In genomic region chr11:34819740-34820482, GRCh38 we compare ENCODE assay signal across 18 cellular contexts.
"Had no signal": no experiment of that assay in that cellular context is flagged by ENCODE, and none has a peak within 500 bp of the region (broad histone marks: within the 10 kb centered on the region; RNA-seq: fewer than 3 reads in every experiment).

No MANE protein-coding gene starts in this region.

- DNase-seq: activated effector memory CD4-positive, alpha-beta T cell treated with anti-CD3 and anti-CD28 coated beads, Interleukin-2, amount 50 U/mL, for 16 hours; activated T-cell treated with anti-CD3 and anti-CD28 coated beads for 4 hours; anterior cingulate cortex; cerebellar nuclear complex; effector CD8-positive, alpha-beta T cell; gastrocnemius medialis; heart left ventricle; left colon; lower lobe of right lung; right cardiac atrium; small intestine; stomach; upper lobe of right lung had no signal

- H3K9me3 ChIP-seq: gastrocnemius medialis, heart left ventricle, lower lobe of right lung, prostate gland, stomach, thoracic aorta, upper lobe of right lung had no signal

- H3K4me1 ChIP-seq: gastrocnemius medialis, lower lobe of right lung, upper lobe of right lung had no signal

- FAIRE-seq: small intestine had no signal

- H3K27me3 ChIP-seq: gastrocnemius medialis, heart left ventricle, stomach, upper lobe of right lung had no signal

- H3K36me3 ChIP-seq: gastrocnemius medialis, heart left ventricle, lower lobe of right lung, prostate gland, stomach, thoracic aorta, upper lobe of right lung had no signal

- H3K27ac Mint-ChIP-seq: activated naive CD4-positive, alpha-beta T cell treated with anti-CD3 and anti-CD28 coated beads, Interleukin-2, amount 50 U/mL, for 24 hours had no signal

- H3K4me3 ChIP-seq: gastrocnemius medialis, heart left ventricle, lower lobe of right lung, prostate gland, stomach, thoracic aorta, upper lobe of right lung had no signal

- H3K27ac ChIP-seq: gastrocnemius medialis, heart left ventricle, lower lobe of right lung, prostate gland, stomach, thoracic aorta, upper lobe of right lung had no signal

- ATAC-seq: activated CD4-positive, CD25-positive, alpha-beta regulatory T cell treated with anti-CD3 and anti-CD28 coated beads, Interleukin-2, amount 50 U/mL, for 24 hours; gastrocnemius medialis; heart left ventricle; left colon; lower lobe of right lung; right cardiac atrium; upper lobe of right lung had no signal

- H3K4me3 Mint-ChIP-seq: activated naive CD4-positive, alpha-beta T cell treated with anti-CD3 and anti-CD28 coated beads, Interleukin-2, amount 50 U/mL, for 24 hours; neural crest cell had no signal

- H3K36me3 Mint-ChIP-seq: activated naive CD4-positive, alpha-beta T cell treated with anti-CD3 and anti-CD28 coated beads, Interleukin-2, amount 50 U/mL, for 24 hours had no signal
